23 cellular contexts compared by ENCODE assay signal in the genomic region with DNA sequence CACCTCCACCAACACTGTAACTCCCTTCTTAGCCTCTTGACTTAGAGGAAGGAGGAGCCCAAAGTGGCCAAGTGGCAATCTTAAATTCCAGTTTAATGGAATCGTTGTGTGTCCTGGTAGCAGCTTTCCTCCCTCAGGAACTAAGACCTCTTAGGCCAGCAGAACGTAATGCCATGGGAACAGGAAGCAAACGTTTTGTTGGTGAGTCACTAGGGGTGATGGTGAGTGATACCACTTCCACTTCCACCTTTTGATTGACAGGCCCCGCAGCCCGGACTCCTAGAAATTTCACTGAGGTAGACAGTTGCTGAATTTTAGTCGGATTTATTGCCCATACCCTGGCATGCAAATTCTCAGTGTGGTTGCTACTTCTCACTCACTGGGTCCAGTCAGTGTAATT.
DNase-seq lines count a peak whose midpoint lies in the region; ATAC-seq and TF ChIP-seq lines count a peak whose summit lies in the region.
"Had no signal": no experiment of that assay in that cellular context is flagged by ENCODE, and none has a peak within 500 bp of the region (broad histone marks: within the 10 kb centered on the region; RNA-seq: fewer than 3 reads in every experiment).

No MANE protein-coding gene starts in this region.

- H3K4me1 Mint-ChIP-seq in HFFc6 (ENCODE audit: low read depth) = peaks cover 73% of the 10 kb centered on the region
- H3K4me1 Mint-ChIP-seq in immature natural killer cell = no peaks in the 10 kb centered on the region
- H3K4me1 Mint-ChIP-seq: activated naive CD8-positive, alpha-beta T cell treated with anti-CD3 and anti-CD28 coated beads, Interleukin-2, amount 50 U/mL, for 24 hours; T-helper 17 cell had no signal

- DNase-seq in HFFc6 (no peak), OCI-M1 (lab: John Stamatoyannopoulos, UW) (peak; percentile 0), dermis blood vessel endothelial cell (peak; percentile 37), immature natural killer cell (no peak), NCI-H524 treated with DMSO at 0.1 percent for 48 hours (lab: John Stamatoyannopoulos, UW) (no peak)
- DNase-seq in central memory CD4-positive, alpha-beta T cell = no peak
- DNase-seq: activated naive CD8-positive, alpha-beta T cell treated with anti-CD3 and anti-CD28 coated beads, Interleukin-2, amount 50 U/mL, for 24 hours; cerebellar nuclear complex; COR-L47; effector memory CD8-positive, alpha-beta T cell; GDM1; GM23248; left ventricle myocardium superior; NCI-H187 treated with DMSO at 0.1 percent for 48 hours; NCI-H446; ovary; SHP77 treated with DMSO at 0.1 percent for 48 hours; stimulated activated CD4-positive, alpha-beta T cell treated with anti-CD3 and anti-CD28 coated beads, Interleukin-4, amount 100 ng/mL, for 4 hours; stimulated activated CD8-positive, alpha-beta memory T cell treated with anti-CD3 and anti-CD28 coated beads, Interleukin-4, amount 100 ng/mL, for 48 hours; substantia nigra; T-helper 17 cell had no signal

- peaks cover 17% of the 10 kb centered on the region for H3K9me3 ChIP-seq in mesodermal cell (ENCODE audit: control insufficient read depth, low read length)
- H3K9me3 ChIP-seq: ovary had no signal

- H3K36me3 ChIP-seq in mesodermal cell (ENCODE audit: control insufficient read depth, insufficient read depth, low read length) = no peaks in the 10 kb centered on the region
- H3K36me3 ChIP-seq: ovary had no signal

- no peak for TF ChIP-seq CTCF in HFFc6 (IDR thresholded peaks at IDR 0.05)

- no peak for ATAC-seq in HG03460 (IDR thresholded peaks at IDR 0.05; ENCODE audit: unreplicated experiment)
- ATAC-seq: activated naive CD8-positive, alpha-beta T cell treated with anti-CD3 and anti-CD28 coated beads, Interleukin-2, amount 50 U/mL, for 24 hours; effector memory CD8-positive, alpha-beta T cell; left ventricle myocardium superior; T-helper 17 cell had no signal

- H3K36me3 Mint-ChIP-seq in HFFc6 (ENCODE audit: low read depth) (peaks cover 12% of the 10 kb centered on the region; the same call in 1 of the 2 replicates), immature natural killer cell (no peaks in the 10 kb centered on the region)

- H3K4me3 ChIP-seq in mesodermal cell (ENCODE audit: extremely low read depth, insufficient read depth, low read length, poor library complexity, severe bottlenecking) = no peak overlapping the region
- H3K4me3 ChIP-seq: GM23248, ovary had no signal

- H3K27me3 Mint-ChIP-seq in HFFc6 (ENCODE audit: insufficient read depth) (no peaks in the 10 kb centered on the region; the same call in 1 of the 2 replicates), immature natural killer cell (ENCODE audit: low read depth in 3 of 3) (peaks cover 0 to 3% (median 0%) of the 10 kb centered on the region in 3 donors)
- H3K27me3 Mint-ChIP-seq: activated naive CD8-positive, alpha-beta T cell treated with anti-CD3 and anti-CD28 coated beads, Interleukin-2, amount 50 U/mL, for 24 hours; effector memory CD8-positive, alpha-beta T cell; T-helper 17 cell had no signal

- 0 out of 2 replicates have a peak overlapping the region, but pooled peaks have one; percentile 20 for H3K27ac Mint-ChIP-seq in HFFc6
- H3K27ac Mint-ChIP-seq in immature natural killer cell = no peak overlapping the region
- H3K27ac Mint-ChIP-seq: activated naive CD8-positive, alpha-beta T cell treated with anti-CD3 and anti-CD28 coated beads, Interleukin-2, amount 50 U/mL, for 24 hours; effector memory CD8-positive, alpha-beta T cell; T-helper 17 cell had no signal

- peak overlapping the region; percentile 83 for H3K27ac ChIP-seq in mesodermal cell (ENCODE audit: low read depth, low read length, severe bottlenecking)
- H3K27ac ChIP-seq: GM23248, ovary had no signal

- H3K9me3 Mint-ChIP-seq in HFFc6 = peaks cover 9% of the 10 kb centered on the region; the same call in 1 of the 2 replicates
- peaks cover 0 to 40% (median 5%) of the 10 kb centered on the region in 6 donors for H3K9me3 Mint-ChIP-seq in immature natural killer cell

- 0 to 80% methylated on average over 1 to 2 of the region's 6 CpGs for WGBS in mesodermal cell (ENCODE audit: insufficient coverage in 2 of 2), 2 experiments

- H3K4me3 Mint-ChIP-seq in HFFc6 (no peak overlapping the region), immature natural killer cell (no peak overlapping the region)
- H3K4me3 Mint-ChIP-seq: activated naive CD8-positive, alpha-beta T cell treated with anti-CD3 and anti-CD28 coated beads, Interleukin-2, amount 50 U/mL, for 24 hours; effector memory CD8-positive, alpha-beta T cell; T-helper 17 cell had no signal

- peaks cover 22% of the 10 kb centered on the region for H3K4me1 ChIP-seq in mesodermal cell (ENCODE audit: control insufficient read depth, insufficient read depth, low read length, poor library complexity, severe bottlenecking)

Comparison
In these comparisons a context has a peak if more than half of its experiments do, and no peak if none do; other contexts are left out.
1. DNase-seq: peak in OCI-M1 (single experiment) and dermis blood vessel endothelial cell (single experiment); none in HFFc6 (single experiment), immature natural killer cell (0 of 3), central memory CD4-positive, alpha-beta T cell (single experiment) and NCI-H524 treated with DMSO at 0.1 percent for 48 hours (single experiment).